Comparison of ENCODE assay signal across 8 cellular contexts in the genomic region with DNA sequence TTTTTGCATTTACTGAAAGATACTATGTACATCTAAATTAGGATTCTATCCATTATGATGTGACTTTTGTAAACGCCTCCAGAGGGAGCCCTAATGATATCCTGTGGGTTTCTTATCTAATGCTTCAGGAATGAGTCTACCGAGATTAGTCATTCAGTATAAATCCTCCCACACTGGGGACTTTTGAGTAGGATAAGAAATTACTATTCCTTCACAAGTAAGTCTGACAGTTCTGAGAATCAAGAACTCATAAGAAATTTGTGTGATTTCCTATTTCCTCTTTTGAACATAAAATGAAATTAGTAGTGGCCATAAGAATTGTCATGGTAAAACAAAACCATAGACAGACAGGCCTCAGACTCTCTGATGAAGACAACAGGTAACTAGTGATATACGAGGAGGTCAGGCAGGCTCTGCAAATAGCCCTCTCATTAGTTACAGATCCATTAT. TPM values are rescaled to one million over a fixed set of nuclear protein-coding genes. Genes with fewer than 3 reads are reported as not detected.
A peak's percentile ranks its signal among the peaks of the same experiment; 100 is the strongest.
DNase-seq lines count a peak whose midpoint lies in the region; ATAC-seq, FAIRE-seq and TF ChIP-seq lines count a peak whose summit lies in the region.

No MANE protein-coding gene starts in this region.

- in situ Hi-C loops in K562 (cut with MboI): no loop called here

- FAIRE-seq in K562 (lab: Jason Lieb, UNC): no peak

- H2AFZ ChIP-seq in MM.1S (ENCODE audit: low read length) (no peak overlapping the region), K562 (ENCODE audit: low read depth, low read length) (no peak overlapping the region)

- intact Hi-C loops in K562 (cut with micrococcal nuclease): no loop called here

- TF ChIP-seq EP300 in K562 (IDR thresholded peaks at IDR 0.05; ENCODE audit: low read length): no peak

- CTCF ChIA-PET in K562 (lab: Yijun Ruan, JAX; ENCODE audit: low intra/inter-chr PET ratio): no interaction called here

- H3K27ac ChIP-seq in MM.1S (ENCODE audit: low read length) (no peak overlapping the region), K562 (ENCODE audit: extremely low read depth, low read depth, low read length) (no peak overlapping the region)

- peak in 1 of 2 experiments; percentile 20; a peak in 2 of 4 replicates for TF ChIP-seq RAD21 in K562 (CRISPR knock-in tag; conservative IDR thresholded peaks at IDR 0.05 in 1 of 2, IDR thresholded peaks at IDR 0.05 in 1 of 2)

- H3K36me3 ChIP-seq in MM.1S (replicated peaks; ENCODE audit: insufficient read depth, low read length): no peaks in the 10 kb centered on the region
- H3K36me3 ChIP-seq in K562 (ENCODE audit: control insufficient read depth, insufficient read depth, low read length): no peaks in the 10 kb centered on the region

- 0% methylated on average over 3 of the region's 3 CpGs for WGBS in K562 (ENCODE audit: insufficient coverage, low coverage, missing lambda C conversion rate)

- BruUV-seq in K562 (replicated peaks; lab: Mats Ljungman, UMichigan): no TSS peak

- no peaks in the 10 kb centered on the region for H3K9me3 ChIP-seq in MM.1S (replicated peaks; ENCODE audit: insufficient read depth, low read length)
- 0 out of 2 replicates have a peak, but pooled peaks cover 1% of the 10 kb centered on the region for H3K9me3 ChIP-seq in K562 (replicated peaks; ENCODE audit: control insufficient read depth, insufficient read depth, low read depth, low read length)

- no peak for TF ChIP-seq POLR2A in K562 (conservative IDR thresholded peaks at IDR 0.05)

- H3K9ac ChIP-seq in MM.1S (ENCODE audit: low read length) (no peak overlapping the region), K562 (ENCODE audit: insufficient read depth in 1 of 2, low read depth in 2 of 2, low read length in 2 of 2) (no peak overlapping the region)

- POLR2A ChIA-PET in K562 (lab: Yijun Ruan, JAX): no interaction called here

- TF ChIP-seq CTCF in AG10803 (conservative IDR thresholded peaks at IDR 0.05; ENCODE audit: low read length): peak; percentile 49
- peak; percentile 43 for TF ChIP-seq CTCF in MM.1S (IDR thresholded peaks at IDR 0.05; ENCODE audit: low read length)
- TF ChIP-seq CTCF in K562 (IDR thresholded peaks at IDR 0.05 in 2 of 3, conservative IDR thresholded peaks at IDR 0.05 in 1 of 3; ENCODE audit: insufficient read depth in 2 of 3, low read depth in 1 of 3, low read length in 3 of 3): peak in 1 of 3 experiments; percentile 27; a peak in 1 of 6 replicates

- DNase-seq in AG10803 (ENCODE audit: low read depth) (peak; percentile 56), MM.1S (peak; percentile 39), K562 (ENCODE audit: extremely low read depth in 1 of 4, low spot score in 3 of 4) (peak; percentile 6 to 15 (median 10)), lung microvascular endothelial cell (ENCODE audit: low read depth in 2 of 2) (peak; percentile 0 to 55), COR-L47 (lab: John Stamatoyannopoulos, UW) (no peak)
- no peak for DNase-seq in activated CD8-positive, alpha-beta memory T cell treated with anti-CD3 and anti-CD28 coated beads, Interleukin-2, amount 50 U/mL, for 4 hours
- no peak for DNase-seq in activated CD4-positive, alpha-beta T cell treated with anti-CD3 and anti-CD28 coated beads for 1 hour

- H3K9me2 ChIP-seq in MM.1S (replicated peaks; ENCODE audit: insufficient read depth, low read length): no peaks in the 10 kb centered on the region

- H3K4me1 ChIP-seq in MM.1S (ENCODE audit: low read length) (no peaks in the 10 kb centered on the region), K562 (replicated peaks in 1 of 2; ENCODE audit: control insufficient read depth in 2 of 2, insufficient read depth in 2 of 2, low read length in 2 of 2) (no peaks in the 10 kb centered on the region)

- ATAC-seq in GM18909 (IDR thresholded peaks at IDR 0.05; ENCODE audit: poor library complexity, unreplicated experiment): peak; percentile 56
- no peak for ATAC-seq in K562

- no peaks in the 10 kb centered on the region for H3K9me1 ChIP-seq in K562 (ENCODE audit: control insufficient read depth, insufficient read depth, low read length)

- H4K20me1 ChIP-seq in MM.1S (ENCODE audit: insufficient read depth, low read length) (no peaks in the 10 kb centered on the region), K562 (replicated peaks; ENCODE audit: control insufficient read depth, insufficient read depth, low read length) (no peaks in the 10 kb centered on the region)

- H3K4me2 ChIP-seq in MM.1S (ENCODE audit: low read depth, low read length) (no peak overlapping the region), K562 (ENCODE audit: insufficient read depth, low read length) (no peak overlapping the region)

- H3K79me2 ChIP-seq in MM.1S (ENCODE audit: low read length): no peaks in the 10 kb centered on the region
- H3K79me2 ChIP-seq in K562 (ENCODE audit: control insufficient read depth, insufficient read depth, low read length): no peaks in the 10 kb centered on the region

- no peak overlapping the region for H3K4me3 ChIP-seq in AG10803 (ENCODE audit: low read length)
- no peak overlapping the region for H3K4me3 ChIP-seq in MM.1S (ENCODE audit: low read length)
- no peak overlapping the region for H3K4me3 ChIP-seq in K562

- H3K27me3 ChIP-seq in MM.1S (replicated peaks; ENCODE audit: insufficient read depth, low read length) (no peaks in the 10 kb centered on the region), K562 (ENCODE audit: control insufficient read depth in 2 of 2, insufficient read depth in 2 of 2, low read length in 2 of 2) (no peaks in the 10 kb centered on the region)

- H3F3A ChIP-seq in MM.1S (ENCODE audit: insufficient read depth, low read length): no peaks in the 10 kb centered on the region

RNA-seq across cellular contexts. Expression of gene OR5M1, which starts 10.0 kb away (rescaled TPM):
- total RNA-seq in K562 (2011; cell fraction: chromatin; rRNA removed; ENCODE audit: low replicate concordance): not detected in 2 replicates
- not detected in 2 replicates for total RNA-seq in K562 (2011; cell fraction: nucleolus; rRNA removed)
- total RNA-seq in K562 (2011; cell fraction: nucleoplasm; rRNA removed): not detected in 2 replicates
- total RNA-seq in K562 (2014; rRNA removed): not detected in 2 replicates
- not detected in 2 replicates for total RNA-seq in K562 (2014; rRNA removed; fragmentation: Illumina TruSeq; extraction: Trizol)
- total RNA-seq in K562 (2015; rRNA removed; fragmentation: Illumina TruSeq; extraction: Trizol): not detected in 2 replicates
- total RNA-seq in K562 (2021): not detected in 2 replicates
- not detected in 2 replicates for polyA plus RNA-seq in K562 (2011; rRNA removed)
- not detected in 2 replicates for polyA plus RNA-seq in K562 (2011; cell fraction: cytosol; rRNA removed)
- not detected in 2 replicates for polyA plus RNA-seq in K562 (2011; cell fraction: nucleus; rRNA removed)
- polyA plus RNA-seq in K562 (2012): not detected in 2 replicates
- polyA plus RNA-seq in K562 (2014; fragmentation: Illumina TruSeq; extraction: Trizol): not detected in 2 replicates
- not detected for polyA plus RNA-seq in K562 (2014; fragmentation: Nextera tagmentation; extraction: Ambion mirVana)
- not detected in 2 replicates for polyA plus RNA-seq in K562 (2014; rRNA removed)
- polyA minus RNA-seq in K562 (2011; rRNA and poly(A)+ RNA removed): not detected in 2 replicates
- polyA minus RNA-seq in K562 (2011; cell fraction: cytosol; rRNA and poly(A)+ RNA removed): not detected in 2 replicates
- not detected in 2 replicates for polyA minus RNA-seq in K562 (2011; cell fraction: nucleus; rRNA and poly(A)+ RNA removed)
- total RNA-seq in lung microvascular endothelial cell: not detected in 2 replicates

RNA-seq across cellular contexts. Expression of gene OR5AP2, which starts 17.6 kb away (rescaled TPM):
- not detected in 2 replicates for total RNA-seq in K562 (2011; cell fraction: chromatin; rRNA removed; ENCODE audit: low replicate concordance)
- total RNA-seq in K562 (2011; cell fraction: nucleolus; rRNA removed): not detected in 2 replicates
- not detected in 2 replicates for total RNA-seq in K562 (2011; cell fraction: nucleoplasm; rRNA removed)
- total RNA-seq in K562 (2014; rRNA removed) (not detected in 2 replicates), K562 (2014; rRNA removed; fragmentation: Illumina TruSeq; extraction: Trizol) (not detected in 2 replicates), K562 (2015; rRNA removed; fragmentation: Illumina TruSeq; extraction: Trizol) (not detected in 2 replicates), K562 (2021) (not detected in 2 replicates), lung microvascular endothelial cell (not detected in 2 replicates)
- polyA plus RNA-seq in K562 (2011; rRNA removed) (not detected in 2 replicates), K562 (2014; fragmentation: Illumina TruSeq; extraction: Trizol) (not detected in 2 replicates), K562 (2014; fragmentation: Nextera tagmentation; extraction: Ambion mirVana) (not detected), K562 (2014; rRNA removed) (not detected in 2 replicates)
- polyA plus RNA-seq in K562 (2011; cell fraction: cytosol; rRNA removed): not detected in 2 replicates
- not detected in 2 replicates for polyA plus RNA-seq in K562 (2011; cell fraction: nucleus; rRNA removed)
- polyA plus RNA-seq in K562 (2012): not detected in 2 replicates
- polyA minus RNA-seq in K562 (2011; rRNA and poly(A)+ RNA removed): not detected in 2 replicates
- not detected in 2 replicates for polyA minus RNA-seq in K562 (2011; cell fraction: cytosol; rRNA and poly(A)+ RNA removed)
- not detected in 2 replicates for polyA minus RNA-seq in K562 (2011; cell fraction: nucleus; rRNA and poly(A)+ RNA removed)

RNA-seq across cellular contexts. Expression of gene OR5AR1, which starts 38.8 kb away (rescaled TPM):
- not detected in 2 replicates for total RNA-seq in K562 (2011; cell fraction: chromatin; rRNA removed; ENCODE audit: low replicate concordance)
- total RNA-seq in K562 (2011; cell fraction: nucleolus; rRNA removed): not detected in 2 replicates
- not detected in 2 replicates for total RNA-seq in K562 (2011; cell fraction: nucleoplasm; rRNA removed)
- not detected in 2 replicates for total RNA-seq in K562 (2014; rRNA removed)
- total RNA-seq in K562 (2014; rRNA removed; fragmentation: Illumina TruSeq; extraction: Trizol): not detected in 2 replicates
- not detected in 2 replicates for total RNA-seq in K562 (2015; rRNA removed; fragmentation: Illumina TruSeq; extraction: Trizol)
- not detected in 2 replicates for total RNA-seq in K562 (2021)
- polyA plus RNA-seq in K562 (2011; rRNA removed): not detected in 2 replicates
- not detected in 2 replicates for polyA plus RNA-seq in K562 (2011; cell fraction: cytosol; rRNA removed)
- polyA plus RNA-seq in K562 (2011; cell fraction: nucleus; rRNA removed): not detected in 2 replicates
- polyA plus RNA-seq in K562 (2012): not detected in 2 replicates
- polyA plus RNA-seq in K562 (2014; fragmentation: Illumina TruSeq; extraction: Trizol): not detected in 2 replicates
- not detected for polyA plus RNA-seq in K562 (2014; fragmentation: Nextera tagmentation; extraction: Ambion mirVana)
- polyA plus RNA-seq in K562 (2014; rRNA removed): not detected in 2 replicates
- polyA minus RNA-seq in K562 (2011; rRNA and poly(A)+ RNA removed): not detected in 2 replicates
- polyA minus RNA-seq in K562 (2011; cell fraction: cytosol; rRNA and poly(A)+ RNA removed): not detected in 2 replicates
- not detected in 2 replicates for polyA minus RNA-seq in K562 (2011; cell fraction: nucleus; rRNA and poly(A)+ RNA removed)
- not detected in 2 replicates for total RNA-seq in lung microvascular endothelial cell

RNA-seq across cellular contexts. Expression of gene OR5M10, which starts 47.2 kb away (rescaled TPM):
- not detected in 2 replicates for total RNA-seq in K562 (2011; cell fraction: chromatin; rRNA removed; ENCODE audit: low replicate concordance)
- total RNA-seq in K562 (2011; cell fraction: nucleolus; rRNA removed): not detected in 2 replicates
- not detected in 2 replicates for total RNA-seq in K562 (2011; cell fraction: nucleoplasm; rRNA removed)
- not detected in 2 replicates for total RNA-seq in K562 (2014; rRNA removed)
- not detected in 2 replicates for total RNA-seq in K562 (2014; rRNA removed; fragmentation: Illumina TruSeq; extraction: Trizol)
- not detected in 2 replicates for total RNA-seq in K562 (2015; rRNA removed; fragmentation: Illumina TruSeq; extraction: Trizol)
- not detected in 2 replicates for total RNA-seq in K562 (2021)
- not detected in 2 replicates for polyA plus RNA-seq in K562 (2011; rRNA removed)
- not detected in 2 replicates for polyA plus RNA-seq in K562 (2011; cell fraction: cytosol; rRNA removed)
- not detected in 2 replicates for polyA plus RNA-seq in K562 (2011; cell fraction: nucleus; rRNA removed)
- not detected in 2 replicates for polyA plus RNA-seq in K562 (2012)
- not detected in 2 replicates for polyA plus RNA-seq in K562 (2014; fragmentation: Illumina TruSeq; extraction: Trizol)
- not detected for polyA plus RNA-seq in K562 (2014; fragmentation: Nextera tagmentation; extraction: Ambion mirVana)
- not detected in 2 replicates for polyA plus RNA-seq in K562 (2014; rRNA removed)
- polyA minus RNA-seq in K562 (2011; rRNA and poly(A)+ RNA removed): not detected in 2 replicates
- polyA minus RNA-seq in K562 (2011; cell fraction: cytosol; rRNA and poly(A)+ RNA removed): not detected in 2 replicates
- not detected in 2 replicates for polyA minus RNA-seq in K562 (2011; cell fraction: nucleus; rRNA and poly(A)+ RNA removed)
- total RNA-seq in lung microvascular endothelial cell: not detected in 2 replicates

Comparison
In these comparisons a context has a peak if more than half of its experiments do, and no peak if none do; other contexts are left out.
1. DNase-seq: peak in AG10803 (single experiment), MM.1S (single experiment), K562 (4 of 4) and lung microvascular endothelial cell (2 of 2); none in activated CD8-positive, alpha-beta memory T cell treated with anti-CD3 and anti-CD28 coated beads, Interleukin-2, amount 50 U/mL, for 4 hours (single experiment), COR-L47 (single experiment) and activated CD4-positive, alpha-beta T cell treated with anti-CD3 and anti-CD28 coated beads for 1 hour (single experiment).